ENCODE assay signal across 22 cellular contexts in the genomic region with DNA sequence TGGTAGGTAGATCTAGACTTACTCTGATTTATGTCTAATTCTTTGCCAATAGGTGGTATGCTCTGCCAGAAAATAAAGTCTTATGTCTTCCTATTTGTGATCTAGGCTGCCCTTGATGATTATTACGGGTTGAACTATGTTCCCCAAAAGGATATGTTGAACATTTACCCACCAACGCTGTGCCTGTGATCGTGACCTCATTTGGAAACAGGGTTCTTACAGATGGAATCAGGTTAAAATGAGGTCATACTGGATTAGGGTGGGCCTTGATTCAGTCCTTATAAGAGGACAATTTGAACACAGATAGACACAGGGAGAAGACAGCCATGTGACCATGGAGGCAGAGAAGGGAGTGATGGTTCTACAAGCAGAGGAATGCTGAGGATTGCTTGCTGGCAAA.
"Had no signal": no experiment of that assay in that cellular context is flagged by ENCODE, and none has a peak within 500 bp of the region (broad histone marks: within the 10 kb centered on the region; RNA-seq: fewer than 3 reads in every experiment).

No MANE protein-coding gene starts in this region.

- H3K27me3 ChIP-seq: brain microvascular endothelial cell, esophagus squamous epithelium, sigmoid colon, transverse colon, uterus had no signal

- H3K36me3 ChIP-seq: brain microvascular endothelial cell, esophagus squamous epithelium, heart right ventricle, sigmoid colon, transverse colon, uterus had no signal

- DNase-seq: activated CD4-positive, alpha-beta T cell treated with anti-CD3 and anti-CD28 coated beads, Interleukin-2, amount 10 ng/mL, durations not matched to agents 24 days and 14 days; activated CD8-positive, alpha-beta T cell treated with anti-CD3 and anti-CD28 coated beads for 36 hours; activated gamma-delta T cell; aorta; brain microvascular endothelial cell; central memory CD4-positive, alpha-beta T cell; effector memory CD4-positive, alpha-beta T cell; esophagus squamous epithelium; heart right ventricle; islet precursor cell; left colon; mesendoderm; mucosa of descending colon; sigmoid colon; stimulated activated CD4-positive, alpha-beta T cell treated with anti-CD3 and anti-CD28 coated beads, Interleukin-15, amount 100 ng/mL, for 24 hours; transverse colon; uterus had no signal

- H3K27ac ChIP-seq: brain microvascular endothelial cell, esophagus squamous epithelium, heart right ventricle, sigmoid colon, transverse colon, uterus had no signal

- H3K4me1 ChIP-seq: sigmoid colon, transverse colon, uterus had no signal

- FAIRE-seq: colon, endothelial cell of umbilical vein had no signal

- H3K4me3 ChIP-seq: esophagus squamous epithelium, heart right ventricle, mucosa of descending colon, sigmoid colon, smooth muscle cell, transverse colon, uterus had no signal

- H3K9me3 ChIP-seq: esophagus squamous epithelium, heart right ventricle, mucosa of descending colon, sigmoid colon, transverse colon, uterus had no signal

- ATAC-seq: activated CD8-positive, alpha-beta T cell treated with anti-CD3 and anti-CD28 coated beads for 36 hours; activated naive CD4-positive, alpha-beta T cell treated with anti-CD3 and anti-CD28 coated beads, Interleukin-2, amount 50 U/mL, for 72 hours; heart right ventricle; left colon; mucosa of descending colon; stimulated activated memory B cell treated with anti-CD40 and anti-IgM and Interleukin-4, amounts not matched to agents 10 μg/mL and 1 μg/mL and 100 μg/mL, for 72 hours had no signal

- H3K4me2 ChIP-seq: smooth muscle cell had no signal
